ENCODE assay signal across 24 cellular contexts in the genomic region with DNA sequence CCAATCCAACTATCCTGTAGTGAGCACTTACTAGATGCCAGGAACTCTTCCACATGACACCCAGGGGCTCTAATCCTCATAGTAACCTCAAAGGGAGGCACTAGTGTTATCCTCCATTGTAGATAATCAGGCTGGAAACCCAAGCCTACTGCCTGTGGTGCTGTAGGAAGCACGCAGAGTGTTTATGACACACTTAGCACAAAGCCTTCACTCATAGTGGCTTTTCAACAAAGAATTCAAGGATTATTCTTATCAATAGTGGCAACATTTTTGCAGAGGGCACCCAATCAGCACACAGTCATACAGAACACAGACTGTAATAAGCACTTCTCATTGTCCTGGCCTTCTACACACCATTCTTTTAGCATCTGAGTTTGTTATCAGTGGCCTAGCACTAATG. TPM values are rescaled to one million over a fixed set of nuclear protein-coding genes. Genes with fewer than 3 reads are reported as not detected.
DNase-seq lines count a peak whose midpoint lies in the region; ATAC-seq and TF ChIP-seq lines count a peak whose summit lies in the region.
"Had no signal": no experiment of that assay in that cellular context is flagged by ENCODE, and none has a peak within 500 bp of the region (broad histone marks: within the 10 kb centered on the region; RNA-seq: fewer than 3 reads in every experiment).

No MANE protein-coding gene starts in this region.

- no peak overlapping the region for H3K4me3 ChIP-seq in right atrium auricular region
- no peak overlapping the region for H3K4me3 ChIP-seq in heart right ventricle
- H3K4me3 ChIP-seq in coronary artery = no peak overlapping the region
- no peak overlapping the region for H3K4me3 ChIP-seq in testis
- H3K4me3 ChIP-seq: A549; BLaER1 treated with 17β-estradiol and CSF1 and Interleukin-3, amounts not matched to agents 10 nM and 100 nM; GM12878; GM23248 had no signal

- TF ChIP-seq CTCF in right atrium auricular region (IDR thresholded peaks at IDR 0.05) = no peak
- TF ChIP-seq CTCF in heart right ventricle (IDR thresholded peaks at IDR 0.05) = no peak
- no peak for TF ChIP-seq CTCF in coronary artery (IDR thresholded peaks at IDR 0.05)
- TF ChIP-seq CTCF in testis (IDR thresholded peaks at IDR 0.05) = no peak

- DNase-seq in right atrium auricular region (ENCODE audit: low spot score) = peak; percentile 50
- DNase-seq in heart right ventricle = no peak
- DNase-seq in coronary artery (ENCODE audit: low spot score) = peak; percentile 21
- DNase-seq in testis = peak; percentile 80
- no peak for DNase-seq in NCI-H748 (lab: John Stamatoyannopoulos, UW; ENCODE audit: unreplicated experiment)
- no peak for DNase-seq in NCI-H1694 treated with DMSO at 0.1 percent for 48 hours (lab: John Stamatoyannopoulos, UW)
- no peak for DNase-seq in kidney glomerular epithelial cell (lab: John Stamatoyannopoulos, UW)
- DNase-seq: 8988T; ACHN; AML-193; BE2C; CD4-positive, alpha-beta T cell; CD8-positive, alpha-beta memory T cell; DMS 273 treated with DMSO at 0.1 percent for 48 hours; DMS79; EL; GDM1; GM23248; H7; HCEC 1CT had no signal

- H3K27ac ChIP-seq in right atrium auricular region (peak overlapping the region in 1 of 2 donors; percentile 32), heart right ventricle (no peak overlapping the region), coronary artery (no peak overlapping the region), testis (peak overlapping the region; percentile 42 to 68)
- H3K27ac ChIP-seq: A549; BLaER1 treated with 17β-estradiol and CSF1 and Interleukin-3, amounts not matched to agents 10 nM and 100 nM; GM23248 had no signal

- peaks cover 0 to 8% of the 10 kb centered on the region in 2 donors for H3K4me1 ChIP-seq in right atrium auricular region
- H3K4me1 ChIP-seq in heart right ventricle = peaks cover 0 to 6% (median 0%) of the 10 kb centered on the region in 9 donors
- H3K4me1 ChIP-seq in testis = peaks cover 28% of the 10 kb centered on the region
- H3K4me1 ChIP-seq: A549; BE2C; BLaER1 treated with 17β-estradiol and CSF1 and Interleukin-3, amounts not matched to agents 10 nM and 100 nM had no signal

- H3K9me3 ChIP-seq in right atrium auricular region (no peaks in the 10 kb centered on the region), heart right ventricle (no peaks in the 10 kb centered on the region), testis (no peaks in the 10 kb centered on the region)
- H3K9me3 ChIP-seq: A549, BE2C had no signal

- H3K36me3 ChIP-seq in right atrium auricular region (no peaks in the 10 kb centered on the region), heart right ventricle (no peaks in the 10 kb centered on the region), testis (ENCODE audit: low read depth, missing control alignments) (no peaks in the 10 kb centered on the region)
- H3K36me3 ChIP-seq: BE2C; BLaER1 treated with 17β-estradiol and CSF1 and Interleukin-3, amounts not matched to agents 10 nM and 100 nM had no signal

- intact Hi-C loops in heart right ventricle (cut with DNase I) = loop anchor here in 2 of 10 donors (10.0 kb wide), 2 partner anchors 128 to 628 kb away; no protein-coding TSS in a partner anchor
- intact Hi-C loops in testis (cut with DNase I; ENCODE audit: low total_unique reads) = no loop called here

- TF ChIP-seq POLR2A in testis (IDR thresholded peaks at IDR 0.05) = no peak

- 72 to 85% methylated on average over 1 of the region's 1 CpG for WGBS in heart right ventricle, 2 donors
- 67 to 75% methylated on average over 1 of the region's 1 CpG for WGBS in testis, 2 donors

- H3K27me3 ChIP-seq in right atrium auricular region (no peaks in the 10 kb centered on the region), heart right ventricle (no peaks in the 10 kb centered on the region), testis (no peaks in the 10 kb centered on the region)
- H3K27me3 ChIP-seq: BE2C; BLaER1 treated with 17β-estradiol and CSF1 and Interleukin-3, amounts not matched to agents 10 nM and 100 nM had no signal

- ATAC-seq in heart right ventricle = no peak
- ATAC-seq: A549, GM12878 had no signal

RNA-seq across cellular contexts. Expression of a gene that starts 18.5 kb away (rescaled TPM):
- total RNA-seq in right atrium auricular region = 10 to 100 TPM in 1 of 2 donors, 1 to 10 TPM in 1; 7.0 to 20.6 TPM
- 10 to 100 TPM in 8 of 10 donors, 1 to 10 TPM in 2; 7.9 to 25.7 (median 12.8) TPM for total RNA-seq in heart right ventricle
- polyA plus RNA-seq in heart right ventricle = 10 to 100 TPM in 1 of 2 donors, 1 to 10 TPM in 1; 5.0 to 16.1 TPM
- 100 to 1,000 TPM; 166 to 240 TPM for total RNA-seq in testis
- 80.0 TPM for polyA plus RNA-seq in testis (ENCODE audit: insufficient read depth, low read depth, low replicate concordance)
- total RNA-seq: CD4-positive, alpha-beta T cell; CD8-positive, alpha-beta memory T cell had no signal
- polyA plus RNA-seq: CD14-positive monocyte; CD8-positive, alpha-beta memory T cell had no signal

Comparison
In these comparisons a context has a peak if more than half of its experiments do, and no peak if none do; other contexts are left out.
1. DNase-seq: peak in right atrium auricular region (single experiment), coronary artery (single experiment) and testis (single experiment); none in heart right ventricle (0 of 2), NCI-H748 (single experiment), NCI-H1694 treated with DMSO at 0.1 percent for 48 hours (single experiment) and kidney glomerular epithelial cell (single experiment).
2. H3K27ac ChIP-seq: peak in testis (2 of 2); none in heart right ventricle (0 of 10) and coronary artery (0 of 2).
3. RNA of a gene that starts 18.5 kb away (total RNA-seq): 166 to 240 TPM in testis; 7.0 to 20.6 TPM in right atrium auricular region and 7.9 to 25.7 TPM in heart right ventricle; every median in the first group is over 4 times any median in the second.